ENCODE assay signal across 1 cellular context in the genomic region with DNA sequence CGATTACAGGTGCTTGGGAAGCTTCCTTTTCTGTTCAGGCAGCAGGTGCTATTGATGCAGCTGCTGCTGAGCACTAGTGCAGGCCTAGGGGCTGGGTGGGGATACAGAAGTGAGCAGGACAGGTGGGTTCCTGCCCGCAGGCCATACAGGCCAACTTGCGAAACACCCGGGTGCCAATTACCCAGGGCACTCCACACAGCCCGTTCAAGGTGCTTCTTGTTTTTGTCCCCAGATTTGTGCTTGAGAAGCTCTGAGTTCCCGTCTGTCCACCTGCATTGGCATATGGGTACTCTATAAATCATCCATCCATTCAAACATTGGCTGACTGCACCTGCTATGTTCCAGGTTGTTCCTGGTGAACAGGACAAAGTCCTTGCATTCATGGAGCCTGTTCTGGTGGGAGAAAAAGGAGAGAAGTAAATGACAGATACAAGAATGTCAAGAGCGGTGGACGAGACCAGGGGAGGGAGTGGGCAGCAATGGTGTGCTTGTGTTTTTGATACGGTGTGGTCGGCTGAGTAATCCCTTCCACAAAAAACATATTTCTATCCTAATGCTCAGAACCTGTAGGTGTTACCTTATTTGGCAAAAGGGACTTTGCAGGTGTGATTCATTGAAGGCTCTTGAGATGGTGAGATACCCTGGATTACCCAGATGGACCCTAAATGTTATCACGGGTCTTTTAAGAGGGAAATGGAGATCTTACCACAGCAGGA.
TF ChIP-seq lines count a peak whose summit lies in the region.

No MANE protein-coding gene starts in this region.

TF ChIP-seq in SK-N-SH, 30 proteins besides CTCF, POLR2A, EP300 and RAD21 (continued from another document):
- TF ChIP-seq, protein P1, sequence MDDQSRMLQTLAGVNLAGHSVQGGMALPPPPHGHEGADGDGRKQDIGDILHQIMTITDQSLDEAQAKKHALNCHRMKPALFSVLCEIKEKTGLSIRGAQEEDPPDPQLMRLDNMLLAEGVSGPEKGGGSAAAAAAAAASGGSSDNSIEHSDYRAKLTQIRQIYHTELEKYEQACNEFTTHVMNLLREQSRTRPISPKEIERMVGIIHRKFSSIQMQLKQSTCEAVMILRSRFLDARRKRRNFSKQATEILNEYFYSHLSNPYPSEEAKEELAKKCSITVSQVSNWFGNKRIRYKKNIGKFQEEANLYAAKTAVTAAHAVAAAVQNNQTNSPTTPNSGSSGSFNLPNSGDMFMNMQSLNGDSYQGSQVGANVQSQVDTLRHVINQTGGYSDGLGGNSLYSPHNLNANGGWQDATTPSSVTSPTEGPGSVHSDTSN (IDR thresholded peaks at IDR 0.05): no peak
- no peak for TF ChIP-seq SIN3A (IDR thresholded peaks at IDR 0.05; ENCODE audit: borderline replicate concordance, low read depth, low read length)
- TF ChIP-seq NRF1 (IDR thresholded peaks at IDR 0.05; ENCODE audit: low read depth, low read length): no peak
- no peak for TF ChIP-seq MXI1 (IDR thresholded peaks at IDR 0.05; ENCODE audit: low read depth, low read length)
